Comparison of ENCODE assay signal across 17 cellular contexts in genomic region chr12:89369166-89369565, GRCh38. TPM values are rescaled to one million over a fixed set of nuclear protein-coding genes. Genes with fewer than 3 reads are reported as not detected.
DNase-seq lines count a peak whose midpoint lies in the region; ATAC-seq and TF ChIP-seq lines count a peak whose summit lies in the region.
"Had no signal": no experiment of that assay in that cellular context is flagged by ENCODE, and none has a peak within 500 bp of the region (broad histone marks: within the 10 kb centered on the region; RNA-seq: fewer than 3 reads in every experiment).

No MANE protein-coding gene starts in this region.

- no CpG with 5 or more reads among the region's 3 CpGs for WGBS in trophoblast cell (ENCODE audit: extremely low coverage, insufficient coverage, insufficient read length)

- no peak overlapping the region for H3K23ac ChIP-seq in trophoblast cell (ENCODE audit: low read length)

- no peak overlapping the region for H3K18ac ChIP-seq in trophoblast cell (ENCODE audit: low read length)

- TF ChIP-seq CTCF in RWPE2 (IDR thresholded peaks at IDR 0.05; ENCODE audit: poor library complexity, severe bottlenecking) (no peak), epithelial cell of esophagus (IDR thresholded peaks at IDR 0.05; ENCODE audit: insufficient read depth, low read depth, low read length, missing control alignments) (no peak)

- no peak overlapping the region for H3K9ac ChIP-seq in trophoblast cell (ENCODE audit: low read length)
- H3K9ac ChIP-seq in Karpas-422 (ENCODE audit: low read length) = no peak overlapping the region
- H3K9ac ChIP-seq: GM23248 had no signal

- H3K9me2 ChIP-seq in Karpas-422 (replicated peaks; ENCODE audit: insufficient read depth, low read length) = no peaks in the 10 kb centered on the region

- H3K27ac ChIP-seq in RWPE2 (ENCODE audit: poor library complexity, severe bottlenecking) = peak overlapping the region; percentile 100
- H3K27ac ChIP-seq in trophoblast cell (ENCODE audit: low read depth, low read length) = no peak overlapping the region
- H3K27ac ChIP-seq in Karpas-422 (ENCODE audit: low read length) = no peak overlapping the region
- H3K27ac ChIP-seq: GM23248 had no signal

- H2BK12ac ChIP-seq in trophoblast cell (ENCODE audit: low read length) = no peak overlapping the region

- no peak overlapping the region for H3K4ac ChIP-seq in trophoblast cell (ENCODE audit: low read depth, low read length)

- H3K79me2 ChIP-seq in trophoblast cell (ENCODE audit: control insufficient read depth, insufficient read depth, low read length, poor library complexity) (no peaks in the 10 kb centered on the region), Karpas-422 (ENCODE audit: low read length) (no peaks in the 10 kb centered on the region)

- no peaks in the 10 kb centered on the region for H3K9me3 ChIP-seq in RWPE2 (ENCODE audit: severe bottlenecking)
- no peaks in the 10 kb centered on the region for H3K9me3 ChIP-seq in trophoblast cell (ENCODE audit: insufficient read depth, low read depth, low read length)
- no peaks in the 10 kb centered on the region for H3K9me3 ChIP-seq in Karpas-422 (ENCODE audit: low read length)

- H2AFZ ChIP-seq in trophoblast cell (ENCODE audit: insufficient read depth, low read length, poor library complexity) = no peak overlapping the region
- no peak overlapping the region for H2AFZ ChIP-seq in Karpas-422 (ENCODE audit: low read length)
- H2AFZ ChIP-seq: GM23248 had no signal

- H4K20me1 ChIP-seq in Karpas-422 (ENCODE audit: insufficient read depth, low read depth, low read length) = no peaks in the 10 kb centered on the region

- H3K36me3 ChIP-seq in RWPE2 (ENCODE audit: low read depth) (no peaks in the 10 kb centered on the region), trophoblast cell (ENCODE audit: control insufficient read depth in 1 of 2, insufficient read depth in 2 of 2, low read length in 2 of 2) (no peaks in the 10 kb centered on the region), Karpas-422 (ENCODE audit: insufficient read depth, low read length) (no peaks in the 10 kb centered on the region)

- H3K4me3 ChIP-seq in RWPE2 (ENCODE audit: severe bottlenecking) = no peak overlapping the region
- H3K4me3 ChIP-seq in epithelial cell of esophagus (ENCODE audit: low read length) = no peak overlapping the region
- H3K4me3 ChIP-seq in trophoblast cell (ENCODE audit: low read depth, low read length) = no peak overlapping the region
- no peak overlapping the region for H3K4me3 ChIP-seq in Karpas-422 (ENCODE audit: low read length)
- H3K4me3 ChIP-seq: GM23248, K562 had no signal

- DNase-seq in HCEC 1CT (peak; percentile 12), RWPE2 (ENCODE audit: low spot score) (no peak), epithelial cell of esophagus (ENCODE audit: low read depth) (peak; percentile 39), trophoblast cell (no peak), Karpas-422 (no peak)
- no peak for DNase-seq in activated effector memory CD4-positive, alpha-beta T cell treated with anti-CD3 and anti-CD28 coated beads, Interleukin-2, amount 50 U/mL, for 16 hours
- DNase-seq in activated CD4-positive, CD25-positive, alpha-beta regulatory T cell (lab: John Stamatoyannopoulos, UW) = no peak
- DNase-seq: ACHN, C1 segment of cervical spinal cord, DMS79 treated with DMSO at 0.1 percent for 48 hours, GM23248, NCI-H1105 treated with DMSO at 0.1 percent for 48 hours, NCI-H1694, NCI-H2081 treated with DMSO at 0.1 percent for 48 hours, SHP77 had no signal

- no peak overlapping the region for H2BK120ac ChIP-seq in trophoblast cell (ENCODE audit: insufficient read depth, low read length, poor library complexity)

- H3K27me3 ChIP-seq in RWPE2 (ENCODE audit: insufficient read depth, poor library complexity, severe bottlenecking) (no peaks in the 10 kb centered on the region), trophoblast cell (ENCODE audit: insufficient read depth, low read length) (no peaks in the 10 kb centered on the region), Karpas-422 (ENCODE audit: low read length) (no peaks in the 10 kb centered on the region)

- H4K12ac ChIP-seq in trophoblast cell (ENCODE audit: low read depth, low read length) = no peak overlapping the region

- peak overlapping the region; percentile 1 for H2BK5ac ChIP-seq in trophoblast cell (ENCODE audit: low read depth, low read length, poor library complexity)

- no peak overlapping the region for H3K14ac ChIP-seq in trophoblast cell (ENCODE audit: low read length)

- H4K91ac ChIP-seq in trophoblast cell (ENCODE audit: low read depth, low read length) = no peak overlapping the region

- H2AK5ac ChIP-seq in trophoblast cell (ENCODE audit: low read length) = no peak overlapping the region

- peaks cover 8% of the 10 kb centered on the region for H3K79me1 ChIP-seq in trophoblast cell (ENCODE audit: low read length)

- peaks cover 58% of the 10 kb centered on the region for H3K4me1 ChIP-seq in RWPE2 (ENCODE audit: insufficient read depth, poor library complexity, severe bottlenecking)
- peaks cover 12 to 25% of the 10 kb centered on the region in 2 experiments for H3K4me1 ChIP-seq in trophoblast cell (ENCODE audit: control insufficient read depth in 1 of 2, insufficient read depth in 2 of 2, low read length in 2 of 2)
- H3K4me1 ChIP-seq in Karpas-422 (ENCODE audit: low read length) = peaks cover 10% of the 10 kb centered on the region

- ATAC-seq in RWPE2 (ENCODE audit: low read depth) = no peak
- ATAC-seq: HCT116, K562 had no signal

- H4K8ac ChIP-seq in trophoblast cell (ENCODE audit: low read depth, low read length) = no peak overlapping the region

- H3K4me2 ChIP-seq in trophoblast cell (ENCODE audit: low read length) = no peak overlapping the region
- no peak overlapping the region for H3K4me2 ChIP-seq in Karpas-422 (ENCODE audit: low read depth, low read length, poor library complexity, severe bottlenecking)

RNA-seq across cellular contexts. Expression of gene DUSP6, which starts 16.9 kb away (rescaled TPM):
- polyA plus RNA-seq in trophoblast cell (2013) = 7.5 and 8.0 TPM in 2 replicates
- 67.2 and 109 TPM in 2 replicates for total RNA-seq in Karpas-422 (2014; rRNA removed; shearing (Covaris generic); ENCODE audit: low replicate concordance)

Comparison
In these comparisons a context has a peak if more than half of its experiments do, and no peak if none do; other contexts are left out.
1. DNase-seq: peak in HCEC 1CT (single experiment) and epithelial cell of esophagus (single experiment); none in RWPE2 (single experiment), trophoblast cell (0 of 2), activated effector memory CD4-positive, alpha-beta T cell treated with anti-CD3 and anti-CD28 coated beads, Interleukin-2, amount 50 U/mL, for 16 hours (single experiment), Karpas-422 (single experiment) and activated CD4-positive, CD25-positive, alpha-beta regulatory T cell (0 of 4).